Comparison of ENCODE assay signal across 1 cellular context in genomic region chr5:81017320-81017719, GRCh38.
TF ChIP-seq lines count a peak whose summit lies in the region.

No MANE protein-coding gene starts in this region.

TF ChIP-seq in IMR-90, 13 proteins besides CTCF, POLR2A, EP300 and RAD21:
- TF ChIP-seq MAZ (IDR thresholded peaks at IDR 0.05; ENCODE audit: borderline replicate concordance, low read depth, low read length) = no peak
- TF ChIP-seq CHD1 (IDR thresholded peaks at IDR 0.05; ENCODE audit: low read depth, low read length) = no peak
- no peak for TF ChIP-seq MAFK (IDR thresholded peaks at IDR 0.05; ENCODE audit: low read depth, low read length)
- no peak for TF ChIP-seq RCOR1 (IDR thresholded peaks at IDR 0.05; ENCODE audit: insufficient replicate concordance, low read length)
- TF ChIP-seq MXI1 (IDR thresholded peaks at IDR 0.05; ENCODE audit: borderline replicate concordance, low read depth, low read length) = no peak
- no peak for TF ChIP-seq ELK1 (IDR thresholded peaks at IDR 0.05; ENCODE audit: borderline replicate concordance, low read depth, low read length)
- no peak for TF ChIP-seq BHLHE40 (IDR thresholded peaks at IDR 0.05; ENCODE audit: low read depth, low read length)
- TF ChIP-seq NFE2L2 (IDR thresholded peaks at IDR 0.05; ENCODE audit: low read depth, low read length) = no peak
- TF ChIP-seq USF2 (IDR thresholded peaks at IDR 0.05; ENCODE audit: low read depth, low read length) = no peak
- no peak for TF ChIP-seq SMC3 (IDR thresholded peaks at IDR 0.05; ENCODE audit: low read depth, low read length)
- no peak for TF ChIP-seq FOS (IDR thresholded peaks at IDR 0.05; ENCODE audit: low read depth, low read length)
- TF ChIP-seq RFX5 (IDR thresholded peaks at IDR 0.05; ENCODE audit: low read depth, low read length) = no peak
- TF ChIP-seq CEBPB (IDR thresholded peaks at IDR 0.05; ENCODE audit: low read depth, low read length) = no peak
